In genomic region chr6:123802351-123802696, GRCh38 we compare ENCODE assay signal across 1 cellular context.
TF ChIP-seq lines count a peak whose summit lies in the region.

No MANE protein-coding gene starts in this region.

TF ChIP-seq in HepG2, 621 proteins besides CTCF, POLR2A, EP300 and RAD21 (continued from another document):
- TF ChIP-seq ZNF576 (CRISPR knock-in tag; IDR thresholded peaks at IDR 0.05) = no peak
- no peak for TF ChIP-seq KDM5A (IDR thresholded peaks at IDR 0.05; ENCODE audit: borderline replicate concordance, low read length)
- TF ChIP-seq THRA (CRISPR knock-in tag; IDR thresholded peaks at IDR 0.05; ENCODE audit: borderline replicate concordance) = no peak
- no peak for TF ChIP-seq ZNF597 (CRISPR knock-in tag; IDR thresholded peaks at IDR 0.05)
- no peak for TF ChIP-seq CREB1 (IDR thresholded peaks at IDR 0.05)
- no peak for TF ChIP-seq CREB1 (CRISPR knock-in tag; IDR thresholded peaks at IDR 0.05)
- no peak for TF ChIP-seq SMAD3 (CRISPR knock-in tag; IDR thresholded peaks at IDR 0.05)
- no peak for TF ChIP-seq ZNF383 (CRISPR knock-in tag; IDR thresholded peaks at IDR 0.05; ENCODE audit: borderline replicate concordance)
- no peak for TF ChIP-seq RNF219 (CRISPR knock-in tag; IDR thresholded peaks at IDR 0.05)
- no peak for TF ChIP-seq IKZF4 (CRISPR knock-in tag; IDR thresholded peaks at IDR 0.05; ENCODE audit: borderline replicate concordance, low read depth, not compliant biosample characterization)
- no peak for TF ChIP-seq CREB3 (CRISPR knock-in tag; IDR thresholded peaks at IDR 0.05)
- TF ChIP-seq LCORL (IDR thresholded peaks at IDR 0.05) = no peak
- TF ChIP-seq LCORL (CRISPR knock-in tag; IDR thresholded peaks at IDR 0.05) = no peak
- TF ChIP-seq SMAD9 (CRISPR knock-in tag; IDR thresholded peaks at IDR 0.05) = no peak
